1 cellular context compared by ENCODE assay signal in the genomic region with DNA sequence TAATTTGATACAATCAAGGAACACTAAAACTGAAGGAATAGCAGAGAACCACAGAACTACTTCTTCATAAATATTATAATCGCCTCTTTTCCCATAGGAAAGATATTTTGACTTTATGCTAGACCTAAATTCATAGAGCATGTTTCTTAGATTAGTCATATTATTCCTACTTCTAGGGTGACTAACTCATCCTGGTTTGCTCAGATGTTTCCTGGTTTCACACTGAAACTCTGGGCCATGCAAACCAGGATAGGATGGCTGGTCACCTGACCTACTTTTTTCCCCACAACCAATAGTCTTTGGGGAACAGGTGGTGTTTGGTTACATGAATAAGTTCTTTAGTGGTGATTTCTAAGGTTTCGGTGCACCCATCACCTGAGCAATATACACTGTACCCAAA.
TF ChIP-seq lines count a peak whose summit lies in the region.

No MANE protein-coding gene starts in this region.

TF ChIP-seq in SK-N-SH, 30 proteins besides CTCF, POLR2A, EP300 and RAD21 (continued from another document):
- TF ChIP-seq, protein P1, sequence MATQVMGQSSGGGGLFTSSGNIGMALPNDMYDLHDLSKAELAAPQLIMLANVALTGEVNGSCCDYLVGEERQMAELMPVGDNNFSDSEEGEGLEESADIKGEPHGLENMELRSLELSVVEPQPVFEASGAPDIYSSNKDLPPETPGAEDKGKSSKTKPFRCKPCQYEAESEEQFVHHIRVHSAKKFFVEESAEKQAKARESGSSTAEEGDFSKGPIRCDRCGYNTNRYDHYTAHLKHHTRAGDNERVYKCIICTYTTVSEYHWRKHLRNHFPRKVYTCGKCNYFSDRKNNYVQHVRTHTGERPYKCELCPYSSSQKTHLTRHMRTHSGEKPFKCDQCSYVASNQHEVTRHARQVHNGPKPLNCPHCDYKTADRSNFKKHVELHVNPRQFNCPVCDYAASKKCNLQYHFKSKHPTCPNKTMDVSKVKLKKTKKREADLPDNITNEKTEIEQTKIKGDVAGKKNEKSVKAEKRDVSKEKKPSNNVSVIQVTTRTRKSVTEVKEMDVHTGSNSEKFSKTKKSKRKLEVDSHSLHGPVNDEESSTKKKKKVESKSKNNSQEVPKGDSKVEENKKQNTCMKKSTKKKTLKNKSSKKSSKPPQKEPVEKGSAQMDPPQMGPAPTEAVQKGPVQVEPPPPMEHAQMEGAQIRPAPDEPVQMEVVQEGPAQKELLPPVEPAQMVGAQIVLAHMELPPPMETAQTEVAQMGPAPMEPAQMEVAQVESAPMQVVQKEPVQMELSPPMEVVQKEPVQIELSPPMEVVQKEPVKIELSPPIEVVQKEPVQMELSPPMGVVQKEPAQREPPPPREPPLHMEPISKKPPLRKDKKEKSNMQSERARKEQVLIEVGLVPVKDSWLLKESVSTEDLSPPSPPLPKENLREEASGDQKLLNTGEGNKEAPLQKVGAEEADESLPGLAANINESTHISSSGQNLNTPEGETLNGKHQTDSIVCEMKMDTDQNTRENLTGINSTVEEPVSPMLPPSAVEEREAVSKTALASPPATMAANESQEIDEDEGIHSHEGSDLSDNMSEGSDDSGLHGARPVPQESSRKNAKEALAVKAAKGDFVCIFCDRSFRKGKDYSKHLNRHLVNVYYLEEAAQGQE (IDR thresholded peaks at IDR 0.05; ENCODE audit: low read depth, low read length) = no peak
- peak; percentile 64; the same call in 1 of the 2 replicates for TF ChIP-seq FOSL2 (IDR thresholded peaks at IDR 0.05; ENCODE audit: borderline replicate concordance, low read depth)
TF ChIP-seq in SK-N-SH: peak in this region for 3.
